In the genomic region with DNA sequence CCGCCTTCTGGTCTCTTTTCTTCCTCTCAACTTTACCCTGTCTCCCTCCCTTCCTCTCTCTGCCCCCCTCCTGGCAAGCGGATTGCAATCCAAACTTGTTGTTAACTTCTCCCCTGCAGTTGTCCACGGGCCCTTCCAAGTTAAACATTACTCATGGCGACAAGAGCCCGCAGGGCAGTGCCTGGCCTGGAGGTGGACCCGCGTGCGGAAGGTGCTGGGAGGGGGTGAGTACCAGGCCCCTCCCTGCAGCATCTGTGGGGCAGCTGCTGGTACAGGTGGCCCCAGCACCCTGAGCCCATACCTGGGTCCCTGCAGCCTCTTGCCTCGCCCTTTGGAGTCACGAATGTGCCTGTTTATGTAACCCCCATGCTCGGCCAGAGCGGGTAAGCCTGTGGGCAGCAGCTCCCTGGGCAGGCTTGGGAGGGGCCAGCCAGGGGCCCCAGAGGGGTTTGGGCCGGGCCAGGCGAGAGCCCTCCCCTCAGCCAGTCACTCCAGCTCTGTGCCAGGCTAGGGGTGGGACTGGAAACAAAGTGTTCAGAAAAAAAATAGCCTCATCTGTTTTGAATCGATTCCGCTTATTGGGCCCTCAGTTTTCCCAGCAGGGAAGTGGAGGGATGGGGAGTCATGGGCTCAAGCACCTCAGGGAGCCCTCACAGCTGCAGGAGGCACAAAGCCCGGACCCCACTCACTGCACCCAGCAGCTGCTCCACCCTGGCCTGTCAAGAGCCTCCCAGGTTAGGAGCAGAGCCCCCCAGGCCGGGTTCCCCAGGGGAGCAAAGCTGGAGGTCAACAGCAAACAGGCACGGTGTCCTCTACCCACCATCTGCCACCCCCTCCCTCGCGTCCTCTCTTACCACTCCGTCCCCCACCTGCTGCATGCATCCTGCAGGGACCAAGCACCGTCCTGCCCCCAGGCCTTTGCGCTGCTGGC, we compare ENCODE assay signal across 9 cellular contexts. TPM values are rescaled to one million over a fixed set of nuclear protein-coding genes. Genes with fewer than 3 reads are reported as not detected.
DNase-seq lines count a peak whose midpoint lies in the region; ATAC-seq and TF ChIP-seq lines count a peak whose summit lies in the region.
"Had no signal": no experiment of that assay in that cellular context is flagged by ENCODE, and none has a peak within 500 bp of the region (broad histone marks: within the 10 kb centered on the region; RNA-seq: fewer than 3 reads in every experiment).

No MANE protein-coding gene starts in this region.

- H2BK120ac ChIP-seq in H9 (ENCODE audit: low read depth, low read length, poor library complexity, severe bottlenecking), result no peak overlapping the region

- H3K9ac ChIP-seq in H9 (ENCODE audit: extremely low read depth, insufficient read length, low read length) (no peak overlapping the region), stomach smooth muscle (ENCODE audit: low read length in 2 of 2) (peak overlapping the region; percentile 5 to 22)

- H3K4me3 Mint-ChIP-seq in H9, result peak overlapping the region in 1 of 2 experiments; percentile 19; a peak in 1 of 5 replicates
- H3K4me3 Mint-ChIP-seq in activated T-helper 17 cell treated with anti-CD3 and anti-CD28 coated beads, Interleukin-2, amount 50 U/mL, for 72 hours, result no peak overlapping the region

- H3K27ac Mint-ChIP-seq in H9, result no peak overlapping the region; a peak in 1 of 7 replicates
- H3K27ac Mint-ChIP-seq in activated T-helper 17 cell treated with anti-CD3 and anti-CD28 coated beads, Interleukin-2, amount 50 U/mL, for 72 hours, result no peak overlapping the region

- TF ChIP-seq CTCF in H9 (conservative IDR thresholded peaks at IDR 0.05) (no peak), astrocyte of the spinal cord (IDR thresholded peaks at IDR 0.05; ENCODE audit: low read depth, low read length) (no peak)

- H3K27me3 ChIP-seq in H9 (ENCODE audit: insufficient read depth, low read length) (no peaks in the 10 kb centered on the region), stomach smooth muscle (ENCODE audit: control insufficient read depth in 1 of 2, insufficient read depth in 2 of 2, low read length in 2 of 2) (no peaks in the 10 kb centered on the region)

- no peak overlapping the region for H3K4me2 ChIP-seq in H9 (ENCODE audit: insufficient read depth, insufficient read length, low read length)

- no peak overlapping the region; the same call in 1 of the 2 replicates for H3K14ac ChIP-seq in H9 (ENCODE audit: insufficient read depth, low read length)

- H2AK5ac ChIP-seq in H9 (ENCODE audit: insufficient read length, low read length), result no peak overlapping the region

- WGBS in H9 (ENCODE audit: extremely low coverage, insufficient read length, low lambda C conversion rate), result no CpG with 5 or more reads among the region's 24 CpGs

- H3K18ac ChIP-seq in H9 (ENCODE audit: insufficient read length, low read depth, low read length), result peak overlapping the region; percentile 22

- H2BK5ac ChIP-seq in H9 (ENCODE audit: insufficient read length, low read length), result no peak overlapping the region

- H3K23me2 ChIP-seq in H9 (ENCODE audit: insufficient read length, low read depth, low read length, poor library complexity, severe bottlenecking), result peaks cover 14% of the 10 kb centered on the region

- no peak overlapping the region for H2AFZ ChIP-seq in H9 (ENCODE audit: low read length)

- in situ Hi-C loops in astrocyte of the spinal cord (cut with HindIII; ENCODE audit: low sequenced_read_pairs), result no loop called here

- no peak overlapping the region for H3K4ac ChIP-seq in H9 (ENCODE audit: low read depth, low read length)

- H4K91ac ChIP-seq in H9 (ENCODE audit: insufficient read length, low read depth, low read length), result no peak overlapping the region

- no peak overlapping the region for H4K5ac ChIP-seq in H9 (ENCODE audit: insufficient read length, low read depth, low read length)

- H3K79me2 ChIP-seq in H9 (ENCODE audit: insufficient read depth, low read length), result no peaks in the 10 kb centered on the region

- H4K20me1 ChIP-seq in H9 (ENCODE audit: control insufficient read depth, insufficient read depth, insufficient read length), result no peaks in the 10 kb centered on the region

- H2BK20ac ChIP-seq in H9 (ENCODE audit: low read depth, low read length, poor library complexity, severe bottlenecking), result no peak overlapping the region

- H3K4me3 ChIP-seq in astrocyte of the spinal cord (ENCODE audit: low read depth, low read length) (no peak overlapping the region), stomach smooth muscle (ENCODE audit: low read length in 2 of 2) (peak overlapping the region in 1 of 2 donors; percentile 40)

- no peaks in the 10 kb centered on the region; a peak in 1 of 7 replicates for H3K36me3 Mint-ChIP-seq in H9 (ENCODE audit: insufficient read depth in 1 of 3, low read depth in 3 of 3)
- no peaks in the 10 kb centered on the region for H3K36me3 Mint-ChIP-seq in activated T-helper 17 cell treated with anti-CD3 and anti-CD28 coated beads, Interleukin-2, amount 50 U/mL, for 72 hours (ENCODE audit: low read depth)

- H3K27ac ChIP-seq in H9 (ENCODE audit: insufficient read length, low read depth, low read length) (no peak overlapping the region), stomach smooth muscle (ENCODE audit: low read length) (peak overlapping the region; percentile 87)

- no peak for ATAC-seq in HG03460 (IDR thresholded peaks at IDR 0.05; ENCODE audit: unreplicated experiment)
- no peak for ATAC-seq in activated T-helper 17 cell treated with anti-CD3 and anti-CD28 coated beads, Interleukin-2, amount 50 U/mL, for 72 hours (replicated peaks)

- no peaks in the 10 kb centered on the region for H3K36me3 ChIP-seq in stomach smooth muscle (ENCODE audit: control insufficient read depth in 2 of 2, insufficient read depth in 2 of 2, low read length in 2 of 2)

- no peak overlapping the region for H2BK15ac ChIP-seq in H9 (ENCODE audit: low read depth, low read length)

- no peaks in the 10 kb centered on the region for H3K79me1 ChIP-seq in H9 (ENCODE audit: insufficient read depth, low read depth, low read length, poor library complexity, severe bottlenecking)

- DNase-seq in H9 (no peak), astrocyte of the spinal cord (ENCODE audit: low read depth, low spot score) (peak; percentile 95), iris pigment epithelial cell (ENCODE audit: low read depth) (peak; percentile 75), NCI-H345 treated with DMSO at 0.1 percent for 48 hours (lab: John Stamatoyannopoulos, UW; ENCODE audit: unreplicated experiment) (no peak)
- no peak for DNase-seq in activated CD4-positive, alpha-beta T cell treated with anti-CD3 and anti-CD28 coated beads for 4 hours
- DNase-seq: NCI-H1105 had no signal

- no peak overlapping the region for H3K56ac ChIP-seq in H9 (ENCODE audit: insufficient read length, low read depth, low read length)

- H3K9me3 ChIP-seq in H9 (ENCODE audit: control insufficient read depth, low read depth, low read length) (no peaks in the 10 kb centered on the region), stomach smooth muscle (ENCODE audit: control insufficient read depth in 2 of 2, low read length in 2 of 2) (no peaks in the 10 kb centered on the region)

- no peak overlapping the region for H2BK12ac ChIP-seq in H9 (ENCODE audit: insufficient read length, low read depth, low read length)

- no peak overlapping the region for H3T11ph ChIP-seq in H9 (ENCODE audit: low read length)

- H3K4me1 Mint-ChIP-seq in H9, result peaks cover 13 to 40% of the 10 kb centered on the region in 2 experiments
- no peaks in the 10 kb centered on the region for H3K4me1 Mint-ChIP-seq in activated T-helper 17 cell treated with anti-CD3 and anti-CD28 coated beads, Interleukin-2, amount 50 U/mL, for 72 hours

- no peak overlapping the region for H4K8ac ChIP-seq in H9 (replicated peaks; ENCODE audit: insufficient read length, low read depth, low read length)

- H3K23ac ChIP-seq in H9 (ENCODE audit: insufficient read length, low read depth, low read length), result no peak overlapping the region

- no peaks in the 10 kb centered on the region for H3K9me3 Mint-ChIP-seq in H9
- no peaks in the 10 kb centered on the region for H3K9me3 Mint-ChIP-seq in activated T-helper 17 cell treated with anti-CD3 and anti-CD28 coated beads, Interleukin-2, amount 50 U/mL, for 72 hours

- peaks cover 13% of the 10 kb centered on the region for H3K27me3 Mint-ChIP-seq in H9 (ENCODE audit: low read depth)
- no peaks in the 10 kb centered on the region for H3K27me3 Mint-ChIP-seq in activated T-helper 17 cell treated with anti-CD3 and anti-CD28 coated beads, Interleukin-2, amount 50 U/mL, for 72 hours

- H3K4me1 ChIP-seq in H9 (ENCODE audit: insufficient read depth, low read length) (no peaks in the 10 kb centered on the region), stomach smooth muscle (ENCODE audit: control insufficient read depth, insufficient read depth, low read length) (peaks cover 78% of the 10 kb centered on the region)

RNA-seq across cellular contexts. Expression of a gene that starts 14.0 kb away (rescaled TPM):
- 119 and 125 TPM in 2 replicates for total RNA-seq in H9 (2021)
- 10 to 100 TPM; 56.7 to 68.3 TPM for total RNA-seq in activated T-helper 17 cell treated with anti-CD3 and anti-CD28 coated beads, Interleukin-2, amount 50 U/mL, for 72 hours

RNA-seq across cellular contexts. Expression of a gene that starts 19.5 kb away (rescaled TPM):
- total RNA-seq in H9 (2021), result 88.8 and 89.5 TPM in 2 replicates
- 10 to 100 TPM; 39.5 to 52.1 TPM for total RNA-seq in activated T-helper 17 cell treated with anti-CD3 and anti-CD28 coated beads, Interleukin-2, amount 50 U/mL, for 72 hours

Comparison
In these comparisons a context has a peak if more than half of its experiments do, and no peak if none do; other contexts are left out.
1. DNase-seq: peak in astrocyte of the spinal cord (single experiment) and iris pigment epithelial cell (single experiment); none in H9 (single experiment), NCI-H345 treated with DMSO at 0.1 percent for 48 hours (single experiment) and activated CD4-positive, alpha-beta T cell treated with anti-CD3 and anti-CD28 coated beads for 4 hours (0 of 2).